In genomic region chr17:79836952-79837887, GRCh38 we compare ENCODE assay signal across 8 cellular contexts. TPM values are rescaled to one million over a fixed set of nuclear protein-coding genes. Genes with fewer than 3 reads are reported as not detected.
DNase-seq lines count a peak whose midpoint lies in the region; ATAC-seq and TF ChIP-seq lines count a peak whose summit lies in the region.

No MANE protein-coding gene starts in this region.

- peak overlapping the region; percentile 92 for H3K27ac Mint-ChIP-seq in activated CD8-positive, alpha-beta T cell treated with anti-CD3 and anti-CD28 coated beads for 36 hours
- H3K27ac Mint-ChIP-seq in neural progenitor cell, result no peak overlapping the region

- H3K27ac ChIP-seq in neural progenitor cell, result no peak overlapping the region

- H3K9ac ChIP-seq in neural progenitor cell, result no peak overlapping the region

- ATAC-seq in activated CD8-positive, alpha-beta T cell treated with anti-CD3 and anti-CD28 coated beads for 36 hours, result peak; percentile 34
- ATAC-seq in HG02840 (IDR thresholded peaks at IDR 0.05; ENCODE audit: low FRiP score, unreplicated experiment), result no peak

- CTCF ChIA-PET in activated CD8-positive, alpha-beta T cell treated with anti-CD3 and anti-CD28 coated beads for 36 hours (lab: Charles Lee), result interaction anchor here (0.6 to 4.0 kb wide), 17 partner anchors 9 to 133 kb away, joined by 3 to 56 read pairs (median 4); partner anchors contain the start of gene CBX8

- no peak overlapping the region for H2AFZ ChIP-seq in neural progenitor cell (replicated peaks)

- peaks cover 19% of the 10 kb centered on the region for H3K27me3 Mint-ChIP-seq in activated CD8-positive, alpha-beta T cell treated with anti-CD3 and anti-CD28 coated beads for 36 hours
- peaks cover 45% of the 10 kb centered on the region for H3K27me3 Mint-ChIP-seq in neural progenitor cell (ENCODE audit: insufficient read depth, low read depth)

- peaks cover 18% of the 10 kb centered on the region for H3K36me3 Mint-ChIP-seq in activated CD8-positive, alpha-beta T cell treated with anti-CD3 and anti-CD28 coated beads for 36 hours (ENCODE audit: low read depth)
- H3K36me3 Mint-ChIP-seq in neural progenitor cell, result peaks cover 9% of the 10 kb centered on the region

- H3K27me3 ChIP-seq in neural progenitor cell, result peaks cover 92% of the 10 kb centered on the region

- no peaks in the 10 kb centered on the region for H3K36me3 ChIP-seq in neural progenitor cell

- peaks cover 87% of the 10 kb centered on the region for H4K20me1 ChIP-seq in neural progenitor cell (ENCODE audit: low read depth)

- peaks cover 44% of the 10 kb centered on the region for H3K4me1 Mint-ChIP-seq in activated CD8-positive, alpha-beta T cell treated with anti-CD3 and anti-CD28 coated beads for 36 hours (ENCODE audit: low read depth)
- peaks cover 34% of the 10 kb centered on the region for H3K4me1 Mint-ChIP-seq in neural progenitor cell

- POLR2A ChIA-PET in activated CD8-positive, alpha-beta T cell treated with anti-CD3 and anti-CD28 coated beads for 36 hours (lab: Charles Lee), result interaction anchor here (0.6 to 2.2 kb wide), 10 partner anchors 9 to 767 kb away, joined by 3 to 11 read pairs (median 5); partner anchors contain the start of gene CBX8

- H3F3A ChIP-seq in neural progenitor cell (ENCODE audit: low read depth), result peaks cover 78% of the 10 kb centered on the region

- H3K79me2 ChIP-seq in neural progenitor cell (ENCODE audit: low read depth), result no peaks in the 10 kb centered on the region

- peak overlapping the region; percentile 91 for H3K4me3 Mint-ChIP-seq in activated CD8-positive, alpha-beta T cell treated with anti-CD3 and anti-CD28 coated beads for 36 hours
- peak overlapping the region; percentile 96 for H3K4me3 Mint-ChIP-seq in neural progenitor cell

- H3K9me3 ChIP-seq in neural progenitor cell (ENCODE audit: low read depth), result no peaks in the 10 kb centered on the region

- H3K4me1 ChIP-seq in neural progenitor cell, result peaks cover 42% of the 10 kb centered on the region

- TF ChIP-seq CTCF in LNCaP clone FGC (IDR thresholded peaks at IDR 0.05; ENCODE audit: control insufficient read depth, extremely low read depth, insufficient read depth), result 0 out of 2 replicates have a peak, but pooled peaks have one; percentile 7
- TF ChIP-seq CTCF in activated CD8-positive, alpha-beta T cell treated with anti-CD3 and anti-CD28 coated beads for 36 hours (IDR thresholded peaks at IDR 0.05), result no peak
- no peak for TF ChIP-seq CTCF in neural progenitor cell (IDR thresholded peaks at IDR 0.05)

- peak; percentile 76 for DNase-seq in activated effector memory CD4-positive, alpha-beta T cell treated with anti-CD3 and anti-CD28 coated beads, Interleukin-2, amount 50 U/mL, for 16 hours
- no peak for DNase-seq in activated effector memory CD4-positive, alpha-beta T cell treated with Interleukin-2 at 50 U/mL for 16 hours
- DNase-seq in LNCaP clone FGC (ENCODE audit: low read depth) (peak; percentile 84), fibroblast of gingiva (ENCODE audit: low read depth) (peak; percentile 78), neural progenitor cell (ENCODE audit: low spot score) (peak; percentile 63)
- DNase-seq in activated CD8-positive, alpha-beta T cell treated with anti-CD3 and anti-CD28 coated beads for 36 hours, result peak; percentile 90
- no peak for DNase-seq in activated CD4-positive, CD25-positive, alpha-beta regulatory T cell treated with anti-CD3 and anti-CD28 coated beads, Interleukin-2, amount 50 U/mL, for 72 hours

- H3K9me3 Mint-ChIP-seq in activated CD8-positive, alpha-beta T cell treated with anti-CD3 and anti-CD28 coated beads for 36 hours, result no peaks in the 10 kb centered on the region
- H3K9me3 Mint-ChIP-seq in neural progenitor cell, result no peaks in the 10 kb centered on the region

- peak overlapping the region; percentile 91 for H3K4me2 ChIP-seq in neural progenitor cell

- intact Hi-C loops in activated CD8-positive, alpha-beta T cell treated with anti-CD3 and anti-CD28 coated beads for 36 hours (cut with micrococcal nuclease), result loop anchor here (5.0 kb wide), 1 partner anchor 40 kb away; the partner anchor contains the start of gene CBX8

- H3K4me3 ChIP-seq in LNCaP clone FGC (ENCODE audit: low read depth, low read length), result peak overlapping the region; percentile 94
- H3K4me3 ChIP-seq in neural progenitor cell, result peak overlapping the region; percentile 76

RNA-seq across cellular contexts. Expression of gene CBX4, which starts 2.0 kb away (rescaled TPM):
- total RNA-seq in activated CD8-positive, alpha-beta T cell treated with anti-CD3 and anti-CD28 coated beads for 36 hours, result 10 to 100 TPM; 23.9 to 28.0 TPM
- 2.7 and 5.6 TPM in 2 replicates for total RNA-seq in neural progenitor cell (ENCODE audit: low replicate concordance)

RNA-seq across cellular contexts. Expression of gene CBX8, which starts 40.3 kb away (rescaled TPM):
- total RNA-seq in activated CD8-positive, alpha-beta T cell treated with anti-CD3 and anti-CD28 coated beads for 36 hours, result 1 to 10 TPM; 7.0 to 9.4 TPM
- 2.8 and 15.2 TPM in 2 replicates for total RNA-seq in neural progenitor cell (ENCODE audit: low replicate concordance)

RNA-seq across cellular contexts. Expression of gene CBX2, which starts 59.3 kb away (rescaled TPM):
- 1 to 10 TPM; 8.0 to 9.7 TPM for total RNA-seq in activated CD8-positive, alpha-beta T cell treated with anti-CD3 and anti-CD28 coated beads for 36 hours
- total RNA-seq in neural progenitor cell (ENCODE audit: low replicate concordance), result 53.5 and 155 TPM in 2 replicates

Comparison
In these comparisons a context has a peak if more than half of its experiments do, and no peak if none do; other contexts are left out.
1. DNase-seq: peak in activated effector memory CD4-positive, alpha-beta T cell treated with anti-CD3 and anti-CD28 coated beads, Interleukin-2, amount 50 U/mL, for 16 hours (single experiment), LNCaP clone FGC (single experiment), activated CD8-positive, alpha-beta T cell treated with anti-CD3 and anti-CD28 coated beads for 36 hours (single experiment), fibroblast of gingiva (single experiment) and neural progenitor cell (single experiment); none in activated effector memory CD4-positive, alpha-beta T cell treated with Interleukin-2 at 50 U/mL for 16 hours (single experiment) and activated CD4-positive, CD25-positive, alpha-beta regulatory T cell treated with anti-CD3 and anti-CD28 coated beads, Interleukin-2, amount 50 U/mL, for 72 hours (single experiment).